ENCODE assay signal across 1 cellular context in the genomic region with DNA sequence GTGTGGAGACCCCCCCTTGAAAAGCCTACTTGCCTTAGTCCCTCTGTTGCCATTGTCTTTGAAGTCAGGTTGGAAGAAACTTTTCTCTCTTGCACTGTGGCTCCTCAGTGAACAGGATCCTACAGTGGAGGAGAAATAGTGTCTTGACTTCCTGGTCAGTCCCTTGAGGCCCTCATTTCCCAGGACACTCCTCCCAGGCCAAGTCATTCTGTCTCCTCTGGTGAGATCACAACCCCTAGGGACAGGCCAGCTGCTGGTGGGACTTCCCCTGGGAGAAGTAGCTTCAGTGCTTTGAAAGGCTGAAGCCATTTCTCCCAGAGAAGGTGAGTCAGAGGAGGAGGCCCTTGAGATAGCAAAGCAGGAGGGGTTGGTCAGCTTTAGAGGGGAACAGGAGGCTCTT.
TF ChIP-seq lines count a peak whose summit lies in the region.

No MANE protein-coding gene starts in this region.

TF ChIP-seq in GM12878, 131 proteins besides CTCF, POLR2A, EP300 and RAD21 (continued from another document):
- TF ChIP-seq MTA3 (IDR thresholded peaks at IDR 0.05; ENCODE audit: borderline replicate concordance, low read length) (no peak; the same call in 1 of the 2 replicates), PAX8 (IDR thresholded peaks at IDR 0.05) (no peak), ZNF217 (IDR thresholded peaks at IDR 0.05) (no peak), RUNX3 (IDR thresholded peaks at IDR 0.05; ENCODE audit: low read length) (peak; percentile 49; the same call in 1 of the 2 replicates), ZBED1 (IDR thresholded peaks at IDR 0.05; ENCODE audit: borderline replicate concordance) (peak; percentile 69; the same call in 1 of the 2 replicates), NFIC (IDR thresholded peaks at IDR 0.05; ENCODE audit: low read depth, low read length) (peak; percentile 70; the same call in 1 of the 2 replicates), YBX1 (IDR thresholded peaks at IDR 0.05) (0 out of 2 replicates have a peak, but pooled peaks have one; percentile 33), CHD4 (IDR thresholded peaks at IDR 0.05) (no peak), TBL1XR1 (IDR thresholded peaks at IDR 0.05; ENCODE audit: low read depth, low read length) (no peak)
- TF ChIP-seq, protein P1, sequence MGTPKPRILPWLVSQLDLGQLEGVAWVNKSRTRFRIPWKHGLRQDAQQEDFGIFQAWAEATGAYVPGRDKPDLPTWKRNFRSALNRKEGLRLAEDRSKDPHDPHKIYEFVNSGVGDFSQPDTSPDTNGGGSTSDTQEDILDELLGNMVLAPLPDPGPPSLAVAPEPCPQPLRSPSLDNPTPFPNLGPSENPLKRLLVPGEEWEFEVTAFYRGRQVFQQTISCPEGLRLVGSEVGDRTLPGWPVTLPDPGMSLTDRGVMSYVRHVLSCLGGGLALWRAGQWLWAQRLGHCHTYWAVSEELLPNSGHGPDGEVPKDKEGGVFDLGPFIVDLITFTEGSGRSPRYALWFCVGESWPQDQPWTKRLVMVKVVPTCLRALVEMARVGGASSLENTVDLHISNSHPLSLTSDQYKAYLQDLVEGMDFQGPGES (IDR thresholded peaks at IDR 0.05): no peak
- TF ChIP-seq, protein P2, sequence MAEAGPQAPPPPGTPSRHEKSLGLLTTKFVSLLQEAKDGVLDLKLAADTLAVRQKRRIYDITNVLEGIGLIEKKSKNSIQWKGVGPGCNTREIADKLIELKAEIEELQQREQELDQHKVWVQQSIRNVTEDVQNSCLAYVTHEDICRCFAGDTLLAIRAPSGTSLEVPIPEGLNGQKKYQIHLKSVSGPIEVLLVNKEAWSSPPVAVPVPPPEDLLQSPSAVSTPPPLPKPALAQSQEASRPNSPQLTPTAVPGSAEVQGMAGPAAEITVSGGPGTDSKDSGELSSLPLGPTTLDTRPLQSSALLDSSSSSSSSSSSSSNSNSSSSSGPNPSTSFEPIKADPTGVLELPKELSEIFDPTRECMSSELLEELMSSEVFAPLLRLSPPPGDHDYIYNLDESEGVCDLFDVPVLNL (IDR thresholded peaks at IDR 0.05; ENCODE audit: low read depth, low read length): no peak
- TF ChIP-seq, protein P3, sequence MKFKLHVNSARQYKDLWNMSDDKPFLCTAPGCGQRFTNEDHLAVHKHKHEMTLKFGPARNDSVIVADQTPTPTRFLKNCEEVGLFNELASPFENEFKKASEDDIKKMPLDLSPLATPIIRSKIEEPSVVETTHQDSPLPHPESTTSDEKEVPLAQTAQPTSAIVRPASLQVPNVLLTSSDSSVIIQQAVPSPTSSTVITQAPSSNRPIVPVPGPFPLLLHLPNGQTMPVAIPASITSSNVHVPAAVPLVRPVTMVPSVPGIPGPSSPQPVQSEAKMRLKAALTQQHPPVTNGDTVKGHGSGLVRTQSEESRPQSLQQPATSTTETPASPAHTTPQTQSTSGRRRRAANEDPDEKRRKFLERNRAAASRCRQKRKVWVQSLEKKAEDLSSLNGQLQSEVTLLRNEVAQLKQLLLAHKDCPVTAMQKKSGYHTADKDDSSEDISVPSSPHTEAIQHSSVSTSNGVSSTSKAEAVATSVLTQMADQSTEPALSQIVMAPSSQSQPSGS (IDR thresholded peaks at IDR 0.05; ENCODE audit: low read length): peak; percentile 92
- TF ChIP-seq, protein P4, sequence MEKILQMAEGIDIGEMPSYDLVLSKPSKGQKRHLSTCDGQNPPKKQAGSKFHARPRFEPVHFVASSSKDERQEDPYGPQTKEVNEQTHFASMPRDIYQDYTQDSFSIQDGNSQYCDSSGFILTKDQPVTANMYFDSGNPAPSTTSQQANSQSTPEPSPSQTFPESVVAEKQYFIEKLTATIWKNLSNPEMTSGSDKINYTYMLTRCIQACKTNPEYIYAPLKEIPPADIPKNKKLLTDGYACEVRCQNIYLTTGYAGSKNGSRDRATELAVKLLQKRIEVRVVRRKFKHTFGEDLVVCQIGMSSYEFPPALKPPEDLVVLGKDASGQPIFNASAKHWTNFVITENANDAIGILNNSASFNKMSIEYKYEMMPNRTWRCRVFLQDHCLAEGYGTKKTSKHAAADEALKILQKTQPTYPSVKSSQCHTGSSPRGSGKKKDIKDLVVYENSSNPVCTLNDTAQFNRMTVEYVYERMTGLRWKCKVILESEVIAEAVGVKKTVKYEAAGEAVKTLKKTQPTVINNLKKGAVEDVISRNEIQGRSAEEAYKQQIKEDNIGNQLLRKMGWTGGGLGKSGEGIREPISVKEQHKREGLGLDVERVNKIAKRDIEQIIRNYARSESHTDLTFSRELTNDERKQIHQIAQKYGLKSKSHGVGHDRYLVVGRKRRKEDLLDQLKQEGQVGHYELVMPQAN (conservative IDR thresholded peaks at IDR 0.05): no peak
- TF ChIP-seq, protein P5, sequence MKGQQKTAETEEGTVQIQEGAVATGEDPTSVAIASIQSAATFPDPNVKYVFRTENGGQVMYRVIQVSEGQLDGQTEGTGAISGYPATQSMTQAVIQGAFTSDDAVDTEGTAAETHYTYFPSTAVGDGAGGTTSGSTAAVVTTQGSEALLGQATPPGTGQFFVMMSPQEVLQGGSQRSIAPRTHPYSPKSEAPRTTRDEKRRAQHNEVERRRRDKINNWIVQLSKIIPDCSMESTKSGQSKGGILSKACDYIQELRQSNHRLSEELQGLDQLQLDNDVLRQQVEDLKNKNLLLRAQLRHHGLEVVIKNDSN (IDR thresholded peaks at IDR 0.05; ENCODE audit: borderline replicate concordance, extremely low read length, insufficient read depth, low read depth, low read length): no peak
- TF ChIP-seq, protein P6, sequence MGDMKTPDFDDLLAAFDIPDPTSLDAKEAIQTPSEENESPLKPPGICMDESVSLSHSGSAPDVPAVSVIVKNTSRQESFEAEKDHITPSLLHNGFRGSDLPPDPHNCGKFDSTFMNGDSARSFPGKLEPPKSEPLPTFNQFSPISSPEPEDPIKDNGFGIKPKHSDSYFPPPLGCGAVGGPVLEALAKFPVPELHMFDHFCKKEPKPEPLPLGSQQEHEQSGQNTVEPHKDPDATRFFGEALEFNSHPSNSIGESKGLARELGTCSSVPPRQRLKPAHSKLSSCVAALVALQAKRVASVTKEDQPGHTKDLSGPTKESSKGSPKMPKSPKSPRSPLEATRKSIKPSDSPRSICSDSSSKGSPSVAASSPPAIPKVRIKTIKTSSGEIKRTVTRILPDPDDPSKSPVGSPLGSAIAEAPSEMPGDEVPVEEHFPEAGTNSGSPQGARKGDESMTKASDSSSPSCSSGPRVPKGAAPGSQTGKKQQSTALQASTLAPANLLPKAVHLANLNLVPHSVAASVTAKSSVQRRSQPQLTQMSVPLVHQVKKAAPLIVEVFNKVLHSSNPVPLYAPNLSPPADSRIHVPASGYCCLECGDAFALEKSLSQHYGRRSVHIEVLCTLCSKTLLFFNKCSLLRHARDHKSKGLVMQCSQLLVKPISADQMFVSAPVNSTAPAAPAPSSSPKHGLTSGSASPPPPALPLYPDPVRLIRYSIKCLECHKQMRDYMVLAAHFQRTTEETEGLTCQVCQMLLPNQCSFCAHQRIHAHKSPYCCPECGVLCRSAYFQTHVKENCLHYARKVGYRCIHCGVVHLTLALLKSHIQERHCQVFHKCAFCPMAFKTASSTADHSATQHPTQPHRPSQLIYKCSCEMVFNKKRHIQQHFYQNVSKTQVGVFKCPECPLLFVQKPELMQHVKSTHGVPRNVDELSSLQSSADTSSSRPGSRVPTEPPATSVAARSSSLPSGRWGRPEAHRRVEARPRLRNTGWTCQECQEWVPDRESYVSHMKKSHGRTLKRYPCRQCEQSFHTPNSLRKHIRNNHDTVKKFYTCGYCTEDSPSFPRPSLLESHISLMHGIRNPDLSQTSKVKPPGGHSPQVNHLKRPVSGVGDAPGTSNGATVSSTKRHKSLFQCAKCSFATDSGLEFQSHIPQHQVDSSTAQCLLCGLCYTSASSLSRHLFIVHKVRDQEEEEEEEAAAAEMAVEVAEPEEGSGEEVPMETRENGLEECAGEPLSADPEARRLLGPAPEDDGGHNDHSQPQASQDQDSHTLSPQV (IDR thresholded peaks at IDR 0.05): no peak
